Comparison of ENCODE assay signal across 20 cellular contexts in the genomic region with DNA sequence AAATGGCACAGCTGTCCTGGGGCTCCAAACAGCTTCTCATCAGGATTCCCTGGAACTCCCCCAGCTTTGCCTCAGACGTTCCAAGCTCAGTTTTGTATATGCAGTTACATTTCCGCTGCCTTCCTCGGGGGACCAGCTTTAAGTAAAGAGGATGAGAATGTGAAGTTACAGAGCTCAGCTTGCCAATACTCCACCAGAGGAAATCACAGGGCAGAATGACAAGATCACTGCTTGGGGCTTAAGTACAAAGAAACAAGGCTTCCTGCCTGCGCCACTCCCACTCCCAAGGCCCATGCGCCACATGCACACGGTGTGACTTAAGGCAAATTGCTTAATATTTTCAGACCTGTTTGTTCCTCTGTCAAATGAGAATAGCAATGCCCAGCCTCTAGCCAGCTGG.
"Had no signal": no experiment of that assay in that cellular context is flagged by ENCODE, and none has a peak within 500 bp of the region (broad histone marks: within the 10 kb centered on the region; RNA-seq: fewer than 3 reads in every experiment).

No MANE protein-coding gene starts in this region.

- DNase-seq: activated CD4-positive, alpha-beta T cell treated with anti-CD3 and anti-CD28 coated beads for 1 hour; activated gamma-delta T cell treated with Interleukin-2 at 50 U/mL for 16 hours; activated T-cell treated with anti-CD3 and anti-CD28 coated beads, Interleukin-2, amount 50 U/mL, for 1 hour; anterior cingulate cortex; effector CD8-positive, alpha-beta T cell; erythroblast; glutamatergic neuron; hippocampal formation; kidney glomerular epithelial cell; left ventricle myocardium inferior; midbrain; natural killer cell; right lobe of liver; small intestine; stimulated activated CD4-positive, alpha-beta T cell treated with anti-CD3 and anti-CD28 coated beads, Interleukin-4, amount 100 ng/mL, for 1 hour; stimulated activated naive CD4-positive, alpha-beta T cell treated with Interleukin-2 at 50 U/mL for 16 hours; T-helper 1 cell; upper lobe of right lung; WERI-Rb-1 had no signal

- H3K36me3 ChIP-seq: left ventricle myocardium inferior, neutrophil, right lobe of liver, upper lobe of right lung, WERI-Rb-1 had no signal

- H3K4me3 ChIP-seq: left ventricle myocardium inferior, right lobe of liver, upper lobe of right lung had no signal

- H3K9me3 ChIP-seq: neutrophil, right lobe of liver, upper lobe of right lung had no signal

- H3K27me3 ChIP-seq: neutrophil, right lobe of liver, upper lobe of right lung had no signal

- H3K27ac ChIP-seq: left ventricle myocardium inferior, neutrophil, right lobe of liver, upper lobe of right lung had no signal

- H3K4me1 ChIP-seq: left ventricle myocardium inferior, right lobe of liver, upper lobe of right lung had no signal

- ATAC-seq: natural killer cell, right lobe of liver, upper lobe of right lung had no signal
